ENCODE assay signal across 24 cellular contexts in genomic region chr2:228533156-228533555, GRCh38.
DNase-seq lines count a peak whose midpoint lies in the region; ATAC-seq, FAIRE-seq and TF ChIP-seq lines count a peak whose summit lies in the region.
"Had no signal": no experiment of that assay in that cellular context is flagged by ENCODE, and none has a peak within 500 bp of the region (broad histone marks: within the 10 kb centered on the region; RNA-seq: fewer than 3 reads in every experiment).

No MANE protein-coding gene starts in this region.

- intact Hi-C loops in GM12878 (cut with micrococcal nuclease; ENCODE audit: unreplicated experiment), result no loop called here

- TF ChIP-seq RAD21 in GM12878 (IDR thresholded peaks at IDR 0.05; ENCODE audit: insufficient read depth, low read depth, low read length), result no peak

- TF ChIP-seq CTCF in GM12865 (IDR thresholded peaks at IDR 0.05; ENCODE audit: insufficient read depth, low read depth, low read length, missing control alignments) (no peak), MM.1S (IDR thresholded peaks at IDR 0.05; ENCODE audit: low read length) (no peak), GM12878 (IDR thresholded peaks at IDR 0.05 in 2 of 3, conservative IDR thresholded peaks at IDR 0.05 in 1 of 3; ENCODE audit: control insufficient read depth in 2 of 3, extremely low read depth in 1 of 3, insufficient read depth in 1 of 3, low read depth in 3 of 3, low read length in 3 of 3) (no peak)

- H4K20me1 ChIP-seq in MM.1S (ENCODE audit: insufficient read depth, low read length), result no peaks in the 10 kb centered on the region
- H4K20me1 ChIP-seq in GM12878 (ENCODE audit: control insufficient read depth, insufficient read depth), result no peaks in the 10 kb centered on the region
- H4K20me1 ChIP-seq: BLaER1 had no signal

- H3K9ac ChIP-seq in MM.1S (ENCODE audit: low read length) (no peak overlapping the region), GM12878 (ENCODE audit: control insufficient read depth, insufficient read depth, low read length) (no peak overlapping the region)
- H3K9ac ChIP-seq: BLaER1 had no signal

- DNase-seq in GM12865 (ENCODE audit: low read depth) (peak; percentile 62), MM.1S (no peak), GM12878 (ENCODE audit: low read depth, low spot score) (no peak), T-helper 1 cell (no peak)
- no peak for DNase-seq in activated naive CD4-positive, alpha-beta T cell treated with anti-CD3 and anti-CD28 coated beads, Interleukin-2, amount 50 U/mL, for 16 hours
- DNase-seq: ACHN; BE2C; C1 segment of cervical spinal cord; CD4-positive, alpha-beta memory T cell; CD4-positive, CD25-positive, alpha-beta regulatory T cell; CD8-positive, alpha-beta memory T cell; COR-L47; DMS 273 treated with DMSO at 0.1 percent for 48 hours; DMS153; DMS53; DMS79; DND-41; EL; GDM1 had no signal

- H3K9me3 ChIP-seq in MM.1S (replicated peaks; ENCODE audit: insufficient read depth, low read length) (no peaks in the 10 kb centered on the region; the same call in 1 of the 2 replicates), GM12878 (replicated peaks; ENCODE audit: control insufficient read depth, insufficient read depth, low read length) (no peaks in the 10 kb centered on the region; the same call in 2 of the 3 replicates)
- H3K9me3 ChIP-seq: BE2C had no signal

- no peak overlapping the region for H3K4me2 ChIP-seq in MM.1S (ENCODE audit: low read depth, low read length)
- H3K4me2 ChIP-seq in GM12878 (ENCODE audit: control insufficient read depth, insufficient read depth), result no peak overlapping the region
- H3K4me2 ChIP-seq: BLaER1 had no signal

- H3K27ac ChIP-seq in MM.1S (ENCODE audit: low read length) (no peak overlapping the region), GM12878 (ENCODE audit: control insufficient read depth, insufficient read depth) (no peak overlapping the region)
- H3K27ac ChIP-seq: 22Rv1, BLaER1 had no signal

- H3K9me2 ChIP-seq in MM.1S (replicated peaks; ENCODE audit: insufficient read depth, low read length), result no peaks in the 10 kb centered on the region

- H3K36me3 ChIP-seq in MM.1S (replicated peaks; ENCODE audit: insufficient read depth, low read length) (no peaks in the 10 kb centered on the region), GM12878 (ENCODE audit: control insufficient read depth in 2 of 2, insufficient read depth in 2 of 2, low read length in 1 of 2) (no peaks in the 10 kb centered on the region)
- H3K36me3 ChIP-seq: BE2C, BLaER1 had no signal

- H3K79me2 ChIP-seq in MM.1S (ENCODE audit: low read length), result no peaks in the 10 kb centered on the region
- no peaks in the 10 kb centered on the region for H3K79me2 ChIP-seq in GM12878 (ENCODE audit: control insufficient read depth, insufficient read depth, low read length)

- 0% methylated on average over 1 of the region's 1 CpG for WGBS in GM12878 (ENCODE audit: insufficient coverage, insufficient replicate concordance, low lambda C conversion rate, missing lambda C conversion rate)

- ATAC-seq in GM18867 (IDR thresholded peaks at IDR 0.05; ENCODE audit: unreplicated experiment) (peak; percentile 48), GM12878 (0 out of 3 replicates have a peak, but pooled peaks have one; percentile 34), HG02798 (IDR thresholded peaks at IDR 0.05; ENCODE audit: poor library complexity, unreplicated experiment) (no peak)

- no TSS peak for BruUV-seq in GM12878 (replicated peaks; lab: Mats Ljungman, UMichigan)

- RAD21 ChIA-PET in GM12878 (lab: Charles Lee; ENCODE audit: unreplicated experiment), result no interaction called here

- H3K4me1 ChIP-seq in MM.1S (ENCODE audit: low read length) (peaks cover 15% of the 10 kb centered on the region), GM12878 (ENCODE audit: control insufficient read depth, insufficient read depth, low read length) (0 out of 2 replicates have a peak, but pooled peaks cover 4% of the 10 kb centered on the region)
- H3K4me1 ChIP-seq: BE2C, BLaER1 had no signal

- H2AFZ ChIP-seq in MM.1S (ENCODE audit: low read length) (peak overlapping the region; percentile 53; the same call in 1 of the 2 replicates), GM12878 (ENCODE audit: control insufficient read depth, low read depth, low read length) (peak overlapping the region; percentile 20; the same call in 1 of the 2 replicates)

- CTCF ChIA-PET in GM12878 (lab: Yijun Ruan, JAX), result interaction anchor here (1.0 kb wide), 1 partner anchor 20 kb away, joined by 5 read pairs; no protein-coding TSS in a partner anchor

- TF ChIP-seq EP300 in GM12878 (IDR thresholded peaks at IDR 0.05; ENCODE audit: borderline replicate concordance in 1 of 2, control insufficient read depth in 1 of 2, low read depth in 2 of 2, low read length in 2 of 2), result no peak

- no peak for TF ChIP-seq POLR2A in GM12878 (IDR thresholded peaks at IDR 0.05; ENCODE audit: low read depth, low read length)

- POLR2A ChIA-PET in GM12878 (lab: Charles Lee), result no interaction called here

- no peaks in the 10 kb centered on the region for H3K27me3 ChIP-seq in MM.1S (replicated peaks; ENCODE audit: insufficient read depth, low read length)
- H3K27me3 ChIP-seq in GM12878 (replicated peaks in 1 of 2; ENCODE audit: control insufficient read depth in 2 of 2, insufficient read depth in 2 of 2, low read length in 1 of 2), result no peaks in the 10 kb centered on the region
- H3K27me3 ChIP-seq: BE2C, BLaER1 had no signal

- no peak for FAIRE-seq in GM12878 (lab: Jason Lieb, UNC)
- FAIRE-seq: A204.1 had no signal

- SMC1A ChIA-PET in GM12878 (lab: Charles Lee; ENCODE audit: uncharacterized antibody, unreplicated experiment), result interaction anchor here (0.6 kb wide), 1 partner anchor 8 kb away, joined by 3 read pairs; no protein-coding TSS in a partner anchor

- in situ Hi-C loops in GM12878 (cut with MboI), result no loop called here

- peaks cover 6% of the 10 kb centered on the region; the same call in 1 of the 2 replicates for H3F3A ChIP-seq in MM.1S (ENCODE audit: insufficient read depth, low read length)

- H3K4me3 ChIP-seq in GM12865 (ENCODE audit: low read depth, low read length) (no peak overlapping the region), MM.1S (ENCODE audit: low read length) (no peak overlapping the region), GM12878 (no peak overlapping the region)
- H3K4me3 ChIP-seq: BLaER1 had no signal

TF ChIP-seq in GM12878, 131 proteins besides CTCF, POLR2A, EP300 and RAD21:
- peak; percentile 24; the same call in 1 of the 2 replicates for TF ChIP-seq SPI1 (IDR thresholded peaks at IDR 0.05; ENCODE audit: borderline replicate concordance, insufficient read depth, low read depth, low read length)
- TF ChIP-seq ZNF207 (IDR thresholded peaks at IDR 0.05; ENCODE audit: borderline replicate concordance), result no peak
- TF ChIP-seq BRCA1 (IDR thresholded peaks at IDR 0.05; ENCODE audit: low read depth, low read length), result no peak
- no peak for TF ChIP-seq ATF7 (IDR thresholded peaks at IDR 0.05; ENCODE audit: low read depth)
- no peak for TF ChIP-seq SIX5 (IDR thresholded peaks at IDR 0.05; ENCODE audit: low read depth, low read length, severe bottlenecking)
- no peak for TF ChIP-seq ZZZ3 (IDR thresholded peaks at IDR 0.05; ENCODE audit: control insufficient read depth, insufficient read length, low read depth)
